1 cellular context compared by ENCODE assay signal in the genomic region with DNA sequence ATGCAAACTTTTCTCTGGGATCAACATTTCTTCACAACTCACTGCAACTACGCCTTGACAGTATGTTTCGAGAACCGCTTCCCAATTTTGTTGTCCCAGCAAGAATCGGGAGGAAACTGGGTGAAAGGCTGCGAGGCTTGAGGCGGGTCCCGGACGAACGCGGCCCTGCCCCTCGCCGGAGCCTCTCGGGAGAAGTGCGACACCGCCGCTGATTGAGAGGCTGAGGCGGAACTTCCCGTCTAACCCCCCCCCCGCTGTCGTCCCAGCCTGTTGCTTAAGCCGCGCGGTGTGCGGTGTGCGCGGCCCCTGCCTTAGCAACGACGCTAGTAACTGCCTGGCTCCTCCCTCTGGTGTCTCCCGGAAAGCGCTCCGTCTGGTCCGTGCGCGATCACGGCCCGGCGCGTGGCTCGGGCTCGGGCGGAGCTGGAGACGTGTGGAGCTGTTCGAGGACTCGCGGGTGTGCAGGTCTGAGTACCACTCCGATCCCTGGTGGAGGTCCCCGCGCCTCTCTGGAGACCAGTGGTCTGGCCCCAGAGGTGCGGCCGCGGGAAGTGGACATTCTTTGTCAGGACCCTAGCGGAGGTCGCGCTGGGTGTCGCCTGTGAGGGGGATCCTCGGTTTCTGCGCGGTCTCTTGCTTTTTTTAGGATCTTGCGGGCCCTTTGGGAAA.
TF ChIP-seq lines count a peak whose summit lies in the region.

A gene with protein sequence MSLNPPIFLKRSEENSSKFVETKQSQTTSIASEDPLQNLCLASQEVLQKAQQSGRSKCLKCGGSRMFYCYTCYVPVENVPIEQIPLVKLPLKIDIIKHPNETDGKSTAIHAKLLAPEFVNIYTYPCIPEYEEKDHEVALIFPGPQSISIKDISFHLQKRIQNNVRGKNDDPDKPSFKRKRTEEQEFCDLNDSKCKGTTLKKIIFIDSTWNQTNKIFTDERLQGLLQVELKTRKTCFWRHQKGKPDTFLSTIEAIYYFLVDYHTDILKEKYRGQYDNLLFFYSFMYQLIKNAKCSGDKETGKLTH (plus strand): TSS at position 391 of the 669 bp plus-strand sequence. CDS start 4,120 bp downstream, outside the sequence.
A gene with protein sequence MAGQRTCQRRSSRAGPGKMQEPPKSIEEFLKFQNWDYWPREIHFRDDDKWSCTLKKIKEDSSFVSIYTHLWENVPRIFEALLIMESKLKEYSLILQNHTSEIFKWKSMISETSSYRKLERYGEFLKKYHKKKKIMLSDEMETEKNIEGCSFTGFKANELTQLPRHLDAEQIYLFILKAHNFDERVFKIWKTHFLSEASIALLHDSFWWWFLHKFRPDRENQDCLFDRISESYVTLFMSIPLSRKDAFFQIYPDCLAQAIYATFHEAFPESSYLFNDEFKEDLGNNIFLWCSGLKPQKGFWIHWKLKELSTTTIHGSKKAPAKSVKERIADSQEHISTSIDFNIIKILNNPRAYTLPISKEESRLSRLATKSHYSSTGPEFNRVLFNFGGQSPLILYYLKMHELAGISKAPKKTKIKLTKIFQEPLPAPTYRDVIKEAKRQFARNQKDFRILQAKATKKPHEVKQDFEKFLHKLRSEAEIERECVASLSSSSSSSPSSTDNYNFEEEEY (minus strand): TSS at position 161 of the 669 bp plus-strand sequence. CDS start 5,647 bp downstream, outside the sequence.

TF ChIP-seq in HEK293, 187 proteins besides CTCF, POLR2A, EP300 and RAD21 (continued from another document and continues in another):
- TF ChIP-seq, protein P1, sequence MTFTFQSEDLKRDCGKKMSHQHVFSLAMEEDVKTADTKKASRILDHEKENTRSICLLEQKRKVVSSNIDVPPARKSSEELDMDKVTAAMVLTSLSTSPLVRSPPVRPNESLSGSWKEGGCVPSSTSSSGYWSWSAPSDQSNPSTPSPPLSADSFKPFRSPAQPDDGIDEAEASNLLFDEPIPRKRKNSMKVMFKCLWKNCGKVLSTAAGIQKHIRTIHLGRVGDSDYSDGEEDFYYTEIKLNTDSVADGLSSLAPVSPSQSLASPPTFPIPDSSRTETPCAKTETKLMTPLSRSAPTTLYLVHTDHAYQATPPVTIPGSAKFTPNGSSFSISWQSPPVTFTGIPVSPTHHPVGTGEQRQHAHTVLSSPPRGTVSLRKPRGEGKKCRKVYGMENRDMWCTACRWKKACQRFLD (tag by site-specific recombination; IDR thresholded peaks at IDR 0.05), result no peak
- TF ChIP-seq ZNF629 (tag by site-specific recombination; IDR thresholded peaks at IDR 0.05) (peak; percentile 71; the same call in 1 of the 2 replicates), ZNF76 (tag by site-specific recombination; IDR thresholded peaks at IDR 0.05; ENCODE audit: borderline replicate concordance, low read depth) (peak; percentile 71), ZNF366 (tag by site-specific recombination; conservative IDR thresholded peaks at IDR 0.05) (no peak), WT1 (tag by site-specific recombination; IDR thresholded peaks at IDR 0.05) (no peak), ZBTB7A (tag by site-specific recombination; IDR thresholded peaks at IDR 0.05; ENCODE audit: low read depth) (0 out of 2 replicates have a peak, but pooled peaks have one; percentile 45), ZFHX2 (tag by site-specific recombination; conservative IDR thresholded peaks at IDR 0.05) (no peak), KLF1 (tag by site-specific recombination; IDR thresholded peaks at IDR 0.05) (peak; percentile 33; the same call in 1 of the 2 replicates), HOXD13 (CRISPR knock-in tag; IDR thresholded peaks at IDR 0.05; ENCODE audit: borderline replicate concordance) (no peak), ZNF654 (tag by site-specific recombination; IDR thresholded peaks at IDR 0.05; ENCODE audit: low read depth) (no peak), ZNF768 (tag by site-specific recombination; IDR thresholded peaks at IDR 0.05) (no peak), ZNF529 (tag by site-specific recombination; IDR thresholded peaks at IDR 0.05; ENCODE audit: insufficient replicate concordance) (no peak), ZNF626 (tag by site-specific recombination; IDR thresholded peaks at IDR 0.05) (no peak), TRIM28 (IDR thresholded peaks at IDR 0.05; ENCODE audit: borderline replicate concordance, low read length) (no peak), KLF7 (tag by site-specific recombination; IDR thresholded peaks at IDR 0.05; ENCODE audit: borderline replicate concordance) (peak; percentile 51; the same call in 1 of the 2 replicates), HOXC10 (CRISPR knock-in tag; IDR thresholded peaks at IDR 0.05) (0 out of 2 replicates have a peak, but pooled peaks have one; percentile 56), ZNF664 (tag by site-specific recombination; IDR thresholded peaks at IDR 0.05) (no peak), ZNF544 (tag by site-specific recombination; IDR thresholded peaks at IDR 0.05) (no peak), SP3 (tag by site-specific recombination; IDR thresholded peaks at IDR 0.05) (peak; percentile 73), ZSCAN23 (tag by site-specific recombination; IDR thresholded peaks at IDR 0.05) (peak; percentile 56; the same call in 1 of the 2 replicates), ZNF521 (tag by site-specific recombination; IDR thresholded peaks at IDR 0.05) (no peak), KLF10 (tag by site-specific recombination; IDR thresholded peaks at IDR 0.05) (no peak), GLIS2 (tag by site-specific recombination; IDR thresholded peaks at IDR 0.05) (peak; percentile 74; the same call in 1 of the 2 replicates), ZNF19 (tag by site-specific recombination; IDR thresholded peaks at IDR 0.05; ENCODE audit: low read depth) (no peak), ZNF114 (tag by site-specific recombination; IDR thresholded peaks at IDR 0.05) (no peak), ZNF530 (tag by site-specific recombination; IDR thresholded peaks at IDR 0.05; ENCODE audit: low read depth) (no peak), ZNF24 (tag by site-specific recombination; IDR thresholded peaks at IDR 0.05) (peak; percentile 83), ZBTB17 (tag by site-specific recombination; IDR thresholded peaks at IDR 0.05) (peak; percentile 89), ZNF23 (tag by site-specific recombination; IDR thresholded peaks at IDR 0.05; ENCODE audit: borderline replicate concordance) (no peak), GLIS1 (tag by site-specific recombination; IDR thresholded peaks at IDR 0.05) (peak; percentile 64), ZNF416 (tag by site-specific recombination; IDR thresholded peaks at IDR 0.05) (no peak), ZNF555 (tag by site-specific recombination; conservative IDR thresholded peaks at IDR 0.05) (no peak), ZNF670 (tag by site-specific recombination; IDR thresholded peaks at IDR 0.05; ENCODE audit: low read depth) (no peak), ZNF169 (tag by site-specific recombination; IDR thresholded peaks at IDR 0.05) (no peak)
- TF ChIP-seq, protein P2, sequence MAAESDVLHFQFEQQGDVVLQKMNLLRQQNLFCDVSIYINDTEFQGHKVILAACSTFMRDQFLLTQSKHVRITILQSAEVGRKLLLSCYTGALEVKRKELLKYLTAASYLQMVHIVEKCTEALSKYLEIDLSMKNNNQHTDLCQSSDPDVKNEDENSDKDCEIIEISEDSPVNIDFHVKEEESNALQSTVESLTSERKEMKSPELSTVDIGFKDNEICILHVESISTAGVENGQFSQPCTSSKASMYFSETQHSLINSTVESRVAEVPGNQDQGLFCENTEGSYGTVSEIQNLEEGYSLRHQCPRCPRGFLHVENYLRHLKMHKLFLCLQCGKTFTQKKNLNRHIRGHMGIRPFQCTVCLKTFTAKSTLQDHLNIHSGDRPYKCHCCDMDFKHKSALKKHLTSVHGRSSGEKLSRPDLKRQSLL (tag by site-specific recombination; IDR thresholded peaks at IDR 0.05), result peak; percentile 91
- TF ChIP-seq, protein P3, sequence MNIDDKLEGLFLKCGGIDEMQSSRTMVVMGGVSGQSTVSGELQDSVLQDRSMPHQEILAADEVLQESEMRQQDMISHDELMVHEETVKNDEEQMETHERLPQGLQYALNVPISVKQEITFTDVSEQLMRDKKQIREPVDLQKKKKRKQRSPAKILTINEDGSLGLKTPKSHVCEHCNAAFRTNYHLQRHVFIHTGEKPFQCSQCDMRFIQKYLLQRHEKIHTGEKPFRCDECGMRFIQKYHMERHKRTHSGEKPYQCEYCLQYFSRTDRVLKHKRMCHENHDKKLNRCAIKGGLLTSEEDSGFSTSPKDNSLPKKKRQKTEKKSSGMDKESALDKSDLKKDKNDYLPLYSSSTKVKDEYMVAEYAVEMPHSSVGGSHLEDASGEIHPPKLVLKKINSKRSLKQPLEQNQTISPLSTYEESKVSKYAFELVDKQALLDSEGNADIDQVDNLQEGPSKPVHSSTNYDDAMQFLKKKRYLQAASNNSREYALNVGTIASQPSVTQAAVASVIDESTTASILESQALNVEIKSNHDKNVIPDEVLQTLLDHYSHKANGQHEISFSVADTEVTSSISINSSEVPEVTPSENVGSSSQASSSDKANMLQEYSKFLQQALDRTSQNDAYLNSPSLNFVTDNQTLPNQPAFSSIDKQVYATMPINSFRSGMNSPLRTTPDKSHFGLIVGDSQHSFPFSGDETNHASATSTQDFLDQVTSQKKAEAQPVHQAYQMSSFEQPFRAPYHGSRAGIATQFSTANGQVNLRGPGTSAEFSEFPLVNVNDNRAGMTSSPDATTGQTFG (tag by site-specific recombination; IDR thresholded peaks at IDR 0.05; ENCODE audit: borderline replicate concordance), result no peak
- TF ChIP-seq, protein P4, sequence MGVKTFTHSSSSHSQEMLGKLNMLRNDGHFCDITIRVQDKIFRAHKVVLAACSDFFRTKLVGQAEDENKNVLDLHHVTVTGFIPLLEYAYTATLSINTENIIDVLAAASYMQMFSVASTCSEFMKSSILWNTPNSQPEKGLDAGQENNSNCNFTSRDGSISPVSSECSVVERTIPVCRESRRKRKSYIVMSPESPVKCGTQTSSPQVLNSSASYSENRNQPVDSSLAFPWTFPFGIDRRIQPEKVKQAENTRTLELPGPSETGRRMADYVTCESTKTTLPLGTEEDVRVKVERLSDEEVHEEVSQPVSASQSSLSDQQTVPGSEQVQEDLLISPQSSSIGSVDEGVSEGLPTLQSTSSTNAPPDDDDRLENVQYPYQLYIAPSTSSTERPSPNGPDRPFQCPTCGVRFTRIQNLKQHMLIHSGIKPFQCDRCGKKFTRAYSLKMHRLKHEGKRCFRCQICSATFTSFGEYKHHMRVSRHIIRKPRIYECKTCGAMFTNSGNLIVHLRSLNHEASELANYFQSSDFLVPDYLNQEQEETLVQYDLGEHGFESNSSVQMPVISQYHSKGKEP (tag by site-specific recombination; IDR thresholded peaks at IDR 0.05), result no peak
- TF ChIP-seq, protein P5, sequence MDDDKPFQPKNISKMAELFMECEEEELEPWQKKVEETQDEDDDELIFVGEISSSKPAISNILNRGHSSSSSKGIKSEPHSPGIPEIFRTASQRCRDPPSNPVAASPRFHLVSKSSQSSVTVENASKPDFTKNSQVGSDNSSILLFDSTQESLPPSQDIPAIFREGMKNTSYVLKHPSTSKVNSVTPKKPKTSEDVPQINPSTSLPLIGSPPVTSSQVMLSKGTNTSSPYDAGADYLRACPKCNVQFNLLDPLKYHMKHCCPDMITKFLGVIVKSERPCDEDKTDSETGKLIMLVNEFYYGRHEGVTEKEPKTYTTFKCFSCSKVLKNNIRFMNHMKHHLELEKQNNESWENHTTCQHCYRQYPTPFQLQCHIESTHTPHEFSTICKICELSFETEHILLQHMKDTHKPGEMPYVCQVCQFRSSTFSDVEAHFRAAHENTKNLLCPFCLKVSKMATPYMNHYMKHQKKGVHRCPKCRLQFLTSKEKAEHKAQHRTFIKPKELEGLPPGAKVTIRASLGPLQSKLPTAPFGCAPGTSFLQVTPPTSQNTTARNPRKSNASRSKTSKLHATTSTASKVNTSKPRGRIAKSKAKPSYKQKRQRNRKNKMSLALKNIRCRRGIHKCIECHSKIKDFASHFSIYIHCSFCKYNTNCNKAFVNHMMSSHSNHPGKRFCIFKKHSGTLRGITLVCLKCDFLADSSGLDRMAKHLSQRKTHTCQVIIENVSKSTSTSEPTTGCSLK (tag by site-specific recombination; IDR thresholded peaks at IDR 0.05), result no peak
- TF ChIP-seq, protein P6, sequence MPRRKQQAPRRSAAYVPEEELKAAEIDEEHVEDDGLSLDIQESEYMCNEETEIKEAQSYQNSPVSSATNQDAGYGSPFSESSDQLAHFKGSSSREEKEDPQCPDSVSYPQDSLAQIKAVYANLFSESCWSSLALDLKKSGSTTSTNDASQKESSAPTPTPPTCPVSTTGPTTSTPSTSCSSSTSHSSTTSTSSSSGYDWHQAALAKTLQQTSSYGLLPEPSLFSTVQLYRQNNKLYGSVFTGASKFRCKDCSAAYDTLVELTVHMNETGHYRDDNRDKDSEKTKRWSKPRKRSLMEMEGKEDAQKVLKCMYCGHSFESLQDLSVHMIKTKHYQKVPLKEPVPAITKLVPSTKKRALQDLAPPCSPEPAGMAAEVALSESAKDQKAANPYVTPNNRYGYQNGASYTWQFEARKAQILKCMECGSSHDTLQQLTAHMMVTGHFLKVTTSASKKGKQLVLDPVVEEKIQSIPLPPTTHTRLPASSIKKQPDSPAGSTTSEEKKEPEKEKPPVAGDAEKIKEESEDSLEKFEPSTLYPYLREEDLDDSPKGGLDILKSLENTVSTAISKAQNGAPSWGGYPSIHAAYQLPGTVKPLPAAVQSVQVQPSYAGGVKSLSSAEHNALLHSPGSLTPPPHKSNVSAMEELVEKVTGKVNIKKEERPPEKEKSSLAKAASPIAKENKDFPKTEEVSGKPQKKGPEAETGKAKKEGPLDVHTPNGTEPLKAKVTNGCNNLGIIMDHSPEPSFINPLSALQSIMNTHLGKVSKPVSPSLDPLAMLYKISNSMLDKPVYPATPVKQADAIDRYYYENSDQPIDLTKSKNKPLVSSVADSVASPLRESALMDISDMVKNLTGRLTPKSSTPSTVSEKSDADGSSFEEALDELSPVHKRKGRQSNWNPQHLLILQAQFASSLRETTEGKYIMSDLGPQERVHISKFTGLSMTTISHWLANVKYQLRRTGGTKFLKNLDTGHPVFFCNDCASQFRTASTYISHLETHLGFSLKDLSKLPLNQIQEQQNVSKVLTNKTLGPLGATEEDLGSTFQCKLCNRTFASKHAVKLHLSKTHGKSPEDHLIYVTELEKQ (tag by site-specific recombination; IDR thresholded peaks at IDR 0.05; ENCODE audit: borderline replicate concordance), result no peak
- TF ChIP-seq, protein P7, sequence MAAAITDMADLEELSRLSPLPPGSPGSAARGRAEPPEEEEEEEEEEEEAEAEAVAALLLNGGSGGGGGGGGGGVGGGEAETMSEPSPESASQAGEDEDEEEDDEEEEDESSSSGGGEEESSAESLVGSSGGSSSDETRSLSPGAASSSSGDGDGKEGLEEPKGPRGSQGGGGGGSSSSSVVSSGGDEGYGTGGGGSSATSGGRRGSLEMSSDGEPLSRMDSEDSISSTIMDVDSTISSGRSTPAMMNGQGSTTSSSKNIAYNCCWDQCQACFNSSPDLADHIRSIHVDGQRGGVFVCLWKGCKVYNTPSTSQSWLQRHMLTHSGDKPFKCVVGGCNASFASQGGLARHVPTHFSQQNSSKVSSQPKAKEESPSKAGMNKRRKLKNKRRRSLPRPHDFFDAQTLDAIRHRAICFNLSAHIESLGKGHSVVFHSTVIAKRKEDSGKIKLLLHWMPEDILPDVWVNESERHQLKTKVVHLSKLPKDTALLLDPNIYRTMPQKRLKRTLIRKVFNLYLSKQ (tag by site-specific recombination; IDR thresholded peaks at IDR 0.05; ENCODE audit: borderline replicate concordance), result no peak
- TF ChIP-seq, protein P8, sequence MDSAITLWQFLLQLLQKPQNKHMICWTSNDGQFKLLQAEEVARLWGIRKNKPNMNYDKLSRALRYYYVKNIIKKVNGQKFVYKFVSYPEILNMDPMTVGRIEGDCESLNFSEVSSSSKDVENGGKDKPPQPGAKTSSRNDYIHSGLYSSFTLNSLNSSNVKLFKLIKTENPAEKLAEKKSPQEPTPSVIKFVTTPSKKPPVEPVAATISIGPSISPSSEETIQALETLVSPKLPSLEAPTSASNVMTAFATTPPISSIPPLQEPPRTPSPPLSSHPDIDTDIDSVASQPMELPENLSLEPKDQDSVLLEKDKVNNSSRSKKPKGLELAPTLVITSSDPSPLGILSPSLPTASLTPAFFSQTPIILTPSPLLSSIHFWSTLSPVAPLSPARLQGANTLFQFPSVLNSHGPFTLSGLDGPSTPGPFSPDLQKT (IDR thresholded peaks at IDR 0.05; ENCODE audit: borderline replicate concordance, low read depth, low read length), result no peak
